In genomic region chr5:17089001-17089400, GRCh38 we compare ENCODE assay signal across 6 cellular contexts.
"Had no signal": no experiment of that assay in that cellular context is flagged by ENCODE, and none has a peak within 500 bp of the region (broad histone marks: within the 10 kb centered on the region; RNA-seq: fewer than 3 reads in every experiment).

No MANE protein-coding gene starts in this region.

- H3K27ac ChIP-seq: GM23248 had no signal

- DNase-seq: GOT3, H9, HCEC 1CT had no signal

- FAIRE-seq: HTR-8/SVneo, K562 had no signal

- ATAC-seq: K562 had no signal

- H3K4me3 ChIP-seq: GM23248, K562 had no signal

- H2AFZ ChIP-seq: GM23248 had no signal
